ENCODE assay signal across 9 cellular contexts in genomic region chr1:206921772-206922265, GRCh38. TPM values are rescaled to one million over a fixed set of nuclear protein-coding genes. Genes with fewer than 3 reads are reported as not detected.
A peak's percentile ranks its signal among the peaks of the same experiment; 100 is the strongest.
DNase-seq lines count a peak whose midpoint lies in the region; ATAC-seq and TF ChIP-seq lines count a peak whose summit lies in the region.
"Had no signal": no experiment of that assay in that cellular context is flagged by ENCODE, and none has a peak within 500 bp of the region (broad histone marks: within the 10 kb centered on the region; RNA-seq: fewer than 3 reads in every experiment).

A gene with protein sequence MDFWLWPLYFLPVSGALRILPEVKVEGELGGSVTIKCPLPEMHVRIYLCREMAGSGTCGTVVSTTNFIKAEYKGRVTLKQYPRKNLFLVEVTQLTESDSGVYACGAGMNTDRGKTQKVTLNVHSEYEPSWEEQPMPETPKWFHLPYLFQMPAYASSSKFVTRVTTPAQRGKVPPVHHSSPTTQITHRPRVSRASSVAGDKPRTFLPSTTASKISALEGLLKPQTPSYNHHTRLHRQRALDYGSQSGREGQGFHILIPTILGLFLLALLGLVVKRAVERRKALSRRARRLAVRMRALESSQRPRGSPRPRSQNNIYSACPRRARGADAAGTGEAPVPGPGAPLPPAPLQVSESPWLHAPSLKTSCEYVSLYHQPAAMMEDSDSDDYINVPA (minus strand): TSS chr1:206921941. CDS start chr1:206921854, 87 bp downstream.

- in situ Hi-C loops in HAP-1 (cut with MboI; ENCODE audit: low sequenced_read_pairs), result no loop called here

- no peak for TF ChIP-seq RAD21 in liver (IDR thresholded peaks at IDR 0.05)

- peaks cover 36% of the 10 kb centered on the region for H3K4me1 Mint-ChIP-seq in CD4-positive, alpha-beta T cell (ENCODE audit: low read depth)

- no peak for TF ChIP-seq CTCF in CD4-positive, alpha-beta T cell (IDR thresholded peaks at IDR 0.05)
- TF ChIP-seq CTCF in GM20000 (IDR thresholded peaks at IDR 0.05; ENCODE audit: extremely low read depth, missing control alignments) (no peak), liver (IDR thresholded peaks at IDR 0.05; ENCODE audit: low read depth, low read length, missing input control) (no peak)

- H3K4me3 ChIP-seq in liver (ENCODE audit: low read depth in 1 of 3, low read length in 3 of 3), result no peak within 1 kb of the TSS
- H3K4me3 ChIP-seq in HAP-1, result no peak within 1 kb of the TSS
- H3K4me3 ChIP-seq: gastrocnemius medialis had no signal

- H3K4me1 ChIP-seq in liver (ENCODE audit: control insufficient read depth in 4 of 4, insufficient read depth in 4 of 4, low read length in 3 of 4), result peaks cover 0 to 7% (median 1%) of the 10 kb centered on the region in 4 donors
- H3K4me1 ChIP-seq in HAP-1, result no peaks in the 10 kb centered on the region

- no peaks in the 10 kb centered on the region for H3K9me3 Mint-ChIP-seq in CD4-positive, alpha-beta T cell

- POLR2A ChIA-PET in CD4-positive, alpha-beta T cell (lab: Charles Lee), result interaction anchor here (0.8 to 12.9 kb wide), 39 partner anchors 9 to 452 kb away, joined by 3 to 384 read pairs (median 5); partner anchors contain the start of genes CD55, IKBKE, IL19 and IL24

- H3K27ac ChIP-seq in CD4-positive, alpha-beta T cell (ENCODE audit: low read depth, low read length), result peak within 1 kb of the TSS; percentile 95
- peak within 1 kb of the TSS; percentile 54 to 64 for H3K27ac ChIP-seq in liver (ENCODE audit: low read depth in 1 of 2, low read length in 2 of 2)
- H3K27ac ChIP-seq: gastrocnemius medialis had no signal

- 41% methylated on average over 7 of the region's 7 CpGs for WGBS in liver

- CTCF ChIA-PET in CD4-positive, alpha-beta T cell (lab: Charles Lee), result interaction anchor here (0.9 to 3.8 kb wide), 8 partner anchors 10 to 377 kb away, joined by 3 to 22 read pairs (median 4); partner anchors contain the start of gene EIF2D

- H3K36me3 Mint-ChIP-seq in CD4-positive, alpha-beta T cell (ENCODE audit: low read depth), result peaks cover 51% of the 10 kb centered on the region

- intact Hi-C loops in CD4-positive, alpha-beta T cell (cut with DNase I, micrococcal nuclease), result loop anchor here (2.0 to 10.0 kb wide), 2 partner anchors 131 to 393 kb away; partner anchors contain the start of gene PFKFB2 (in 1 of the 2)

- peak; percentile 50 for ATAC-seq in CD4-positive, alpha-beta T cell (ENCODE audit: poor library complexity)
- no peak for ATAC-seq in HG03354 (IDR thresholded peaks at IDR 0.05; ENCODE audit: poor library complexity, severe bottlenecking, unreplicated experiment)
- ATAC-seq: gastrocnemius medialis had no signal

- no peak within 1 kb of the TSS for H3K4me3 Mint-ChIP-seq in CD4-positive, alpha-beta T cell

- no peak within 1 kb of the TSS for H3K27ac Mint-ChIP-seq in CD4-positive, alpha-beta T cell

- peak within 1 kb of the TSS in 1 of 2 donors; percentile 52 for H3K9ac ChIP-seq in liver (ENCODE audit: low read depth in 1 of 2, low read length in 2 of 2)

- DNase-seq in CD4-positive, alpha-beta T cell, result peak in 7 of 10 experiments; percentile 29 to 57 (median 52)
- DNase-seq in GM20000 (ENCODE audit: low spot score) (peak; percentile 54), T-helper 2 cell (peak in 3 of 5 experiments; percentile 22 to 90 (median 61)), NCI-H748 (lab: John Stamatoyannopoulos, UW; ENCODE audit: unreplicated experiment) (no peak), HAP-1 (ENCODE audit: low spot score in 2 of 2) (no peak), NCI-H82 (lab: John Stamatoyannopoulos, UW) (no peak)

- H3K36me3 ChIP-seq in liver (ENCODE audit: control insufficient read depth in 4 of 4, insufficient read depth in 3 of 4, low read depth in 1 of 4, low read length in 3 of 4) (no peaks in the 10 kb centered on the region), HAP-1 (replicated peaks) (no peaks in the 10 kb centered on the region)
- H3K36me3 ChIP-seq: gastrocnemius medialis had no signal

- H3K27me3 Mint-ChIP-seq in CD4-positive, alpha-beta T cell, result no peaks in the 10 kb centered on the region

- no peaks in the 10 kb centered on the region for H3K27me3 ChIP-seq in CD4-positive, alpha-beta T cell (ENCODE audit: control insufficient read depth, insufficient read depth, low read length)
- H3K27me3 ChIP-seq in liver (ENCODE audit: control insufficient read depth in 4 of 4, insufficient read depth in 4 of 4, low read length in 3 of 4) (no peaks in the 10 kb centered on the region), HAP-1 (ENCODE audit: low read depth) (no peaks in the 10 kb centered on the region)
- H3K27me3 ChIP-seq: gastrocnemius medialis had no signal

- no peaks in the 10 kb centered on the region for H3K9me3 ChIP-seq in CD4-positive, alpha-beta T cell (ENCODE audit: control insufficient read depth, low read length)
- H3K9me3 ChIP-seq in liver (ENCODE audit: control insufficient read depth in 4 of 4, low read length in 3 of 4) (no peaks in the 10 kb centered on the region), HAP-1 (no peaks in the 10 kb centered on the region)
- H3K9me3 ChIP-seq: gastrocnemius medialis had no signal

TF ChIP-seq in liver, 16 proteins besides CTCF, POLR2A, EP300 and RAD21:
- peak; percentile 23 to 48 for TF ChIP-seq HNF4A (conservative IDR thresholded peaks at IDR 0.05)
- no peak for TF ChIP-seq SP1 (IDR thresholded peaks at IDR 0.05)
- no peak for TF ChIP-seq FOXA2 (IDR thresholded peaks at IDR 0.05)
- peak in 1 of 2 donors; percentile 59 for TF ChIP-seq RXRA (IDR thresholded peaks at IDR 0.05)

RNA-seq across cellular contexts. Expression of the gene that starts here (rescaled TPM):
- total RNA-seq in CD4-positive, alpha-beta T cell, result 100 to 1,000 TPM; 171 to 186 TPM
- 1 to 10 TPM in 1 of 2 donors, under 1 TPM in 1; 0.70 to 1.3 TPM for total RNA-seq in liver
- 1 to 10 TPM; 2.2 to 3.6 TPM for polyA plus RNA-seq in liver

Comparison
In these comparisons a context has a peak if more than half of its experiments do, and no peak if none do; other contexts are left out.
1. RNA of the gene that starts here (total RNA-seq): 171 to 186 TPM in CD4-positive, alpha-beta T cell; 0.70 to 1.3 TPM in liver; every median in the first group is over 10 times any median in the second.
2. DNase-seq: peak in CD4-positive, alpha-beta T cell (7 of 10), GM20000 (single experiment) and T-helper 2 cell (3 of 5); none in NCI-H748 (single experiment), HAP-1 (0 of 2) and NCI-H82 (single experiment).